ENCODE assay signal across 24 cellular contexts in the genomic region with DNA sequence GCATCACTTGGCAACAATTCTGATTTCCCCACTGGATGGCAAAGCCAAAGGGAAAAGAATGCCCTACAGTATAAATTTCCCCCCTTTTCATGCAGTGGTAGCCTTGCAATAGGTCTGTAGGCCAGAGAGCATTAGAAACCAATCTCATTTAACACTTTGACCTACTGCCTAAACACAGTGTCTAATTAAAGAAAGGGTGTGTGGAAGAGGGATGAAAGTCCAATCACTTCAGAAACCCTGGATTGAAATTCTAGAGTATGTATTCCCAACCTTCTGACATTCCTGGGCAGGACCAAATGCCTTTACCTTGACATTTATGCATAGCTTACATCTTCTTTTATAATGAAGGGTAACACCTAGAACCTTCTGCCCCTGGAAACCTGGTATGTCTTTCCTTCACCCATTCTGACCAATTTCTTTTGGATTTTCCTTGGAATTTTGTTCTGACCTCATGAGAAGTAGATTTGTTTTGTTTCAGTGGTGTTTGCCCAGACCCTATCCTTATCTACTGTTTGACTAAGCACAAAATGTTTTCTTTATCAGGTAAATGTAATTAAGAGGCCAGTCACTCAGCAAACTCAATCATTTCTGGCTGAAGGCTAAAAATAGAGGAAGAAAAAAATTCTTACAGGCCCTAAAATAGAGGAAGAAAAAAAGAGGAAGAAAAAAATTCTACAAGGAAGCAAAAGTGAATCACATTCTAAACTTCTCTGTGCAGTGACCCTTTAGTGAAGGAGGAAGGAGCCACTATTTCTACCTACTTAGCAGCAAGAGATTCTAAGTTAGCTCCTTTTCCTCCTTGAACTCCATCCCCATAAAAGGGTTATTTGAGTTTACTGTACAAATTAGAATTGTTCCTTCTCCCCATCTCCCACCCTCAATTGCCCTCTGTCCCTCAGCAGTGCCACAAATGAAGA.
DNase-seq lines count a peak whose midpoint lies in the region; ATAC-seq and TF ChIP-seq lines count a peak whose summit lies in the region.
"Had no signal": no experiment of that assay in that cellular context is flagged by ENCODE, and none has a peak within 500 bp of the region (broad histone marks: within the 10 kb centered on the region; RNA-seq: fewer than 3 reads in every experiment).

No MANE protein-coding gene starts in this region.

- no peak overlapping the region for H3K9ac ChIP-seq in SK-N-SH

- DNase-seq in cardiac muscle cell (ENCODE audit: low read depth in 1 of 2, low spot score in 1 of 2) = no peak
- no peak for DNase-seq in right atrium auricular region (ENCODE audit: low spot score)
- no peak for DNase-seq in SK-N-SH
- no peak for DNase-seq in left colon
- no peak for DNase-seq in testis
- no peak for DNase-seq in HT-29 (ENCODE audit: low spot score)
- DNase-seq: activated naive CD8-positive, alpha-beta T cell treated with anti-CD3 and anti-CD28 coated beads, Interleukin-2, amount 10 ng/mL, durations not matched to agents 7 days and 5 days; CD4-positive, CD25-positive, alpha-beta regulatory T cell; cortex of kidney; DMS153; lower lobe of right lung; NCI-H1105; NCI-H2081 treated with DMSO at 0.1 percent for 48 hours; NCI-H510A treated with DMSO at 0.1 percent for 48 hours; nucleus accumbens; PC-3; stimulated activated naive CD4-positive, alpha-beta T cell treated with Interleukin-2 at 50 U/mL for 16 hours; T-helper 9 cell had no signal

- H3K4me2 ChIP-seq in SK-N-SH = no peak overlapping the region

- no peaks in the 10 kb centered on the region for H3K79me2 ChIP-seq in SK-N-SH (ENCODE audit: insufficient read depth)

- H3K27me3 ChIP-seq in cardiac muscle cell = no peaks in the 10 kb centered on the region
- H3K27me3 ChIP-seq in right atrium auricular region = no peaks in the 10 kb centered on the region
- no peaks in the 10 kb centered on the region for H3K27me3 ChIP-seq in SK-N-SH (ENCODE audit: insufficient read depth)
- H3K27me3 ChIP-seq in testis = no peaks in the 10 kb centered on the region
- H3K27me3 ChIP-seq: SJSA1, tibial nerve had no signal

- no peak for TF ChIP-seq EP300 in SK-N-SH (IDR thresholded peaks at IDR 0.05; ENCODE audit: borderline replicate concordance in 1 of 2, low read depth in 1 of 2, low read length in 1 of 2)

- no peaks in the 10 kb centered on the region for H3K9me3 ChIP-seq in cardiac muscle cell (ENCODE audit: low read depth)
- peaks cover 0 to 19% of the 10 kb centered on the region in 2 donors for H3K9me3 ChIP-seq in right atrium auricular region
- peaks cover 2% of the 10 kb centered on the region; the same call in 1 of the 2 replicates for H3K9me3 ChIP-seq in SK-N-SH
- H3K9me3 ChIP-seq in testis = no peaks in the 10 kb centered on the region

- H4K20me1 ChIP-seq in SK-N-SH (ENCODE audit: insufficient read depth) = no peaks in the 10 kb centered on the region

- H3K27ac ChIP-seq in cardiac muscle cell = peak overlapping the region; percentile 31
- no peak overlapping the region for H3K27ac ChIP-seq in right atrium auricular region
- no peak overlapping the region for H3K27ac ChIP-seq in SK-N-SH (ENCODE audit: low read depth in 2 of 2, low read length in 1 of 2)
- H3K27ac ChIP-seq in testis = no peak overlapping the region
- H3K27ac ChIP-seq: lower lobe of right lung, SJSA1, tibial nerve had no signal

- TF ChIP-seq CTCF in cardiac muscle cell (IDR thresholded peaks at IDR 0.05; ENCODE audit: low read depth, low read length) (no peak), right atrium auricular region (IDR thresholded peaks at IDR 0.05) (no peak), SK-N-SH (IDR thresholded peaks at IDR 0.05) (no peak), testis (IDR thresholded peaks at IDR 0.05) (no peak)

- H3K4me1 ChIP-seq in cardiac muscle cell (ENCODE audit: low read depth) = peaks cover 13% of the 10 kb centered on the region
- H3K4me1 ChIP-seq in right atrium auricular region = no peaks in the 10 kb centered on the region
- no peaks in the 10 kb centered on the region; a peak in 1 of 4 replicates for H3K4me1 ChIP-seq in SK-N-SH (ENCODE audit: control insufficient read depth in 1 of 2, insufficient read depth in 2 of 2, low read depth in 1 of 2, low read length in 1 of 2)
- no peaks in the 10 kb centered on the region for H3K4me1 ChIP-seq in testis
- H3K4me1 ChIP-seq: lower lobe of right lung, SJSA1, tibial nerve had no signal

- H3K36me3 ChIP-seq in cardiac muscle cell (no peaks in the 10 kb centered on the region), right atrium auricular region (no peaks in the 10 kb centered on the region), SK-N-SH (replicated peaks in 1 of 2; ENCODE audit: control insufficient read depth in 1 of 2, insufficient read depth in 2 of 2, low read length in 1 of 2) (no peaks in the 10 kb centered on the region), testis (ENCODE audit: low read depth, missing control alignments) (no peaks in the 10 kb centered on the region)
- H3K36me3 ChIP-seq: lower lobe of right lung, SJSA1, tibial nerve had no signal

- no peak overlapping the region for H3K4me3 ChIP-seq in cardiac muscle cell
- H3K4me3 ChIP-seq in right atrium auricular region = no peak overlapping the region
- H3K4me3 ChIP-seq in SK-N-SH (ENCODE audit: low read depth in 2 of 2, low read length in 1 of 2) = no peak overlapping the region
- no peak overlapping the region for H3K4me3 ChIP-seq in testis
- H3K4me3 ChIP-seq: lower lobe of right lung, SJSA1, tibial nerve had no signal

- no peak for TF ChIP-seq RAD21 in SK-N-SH (IDR thresholded peaks at IDR 0.05; ENCODE audit: low read length)

- POLR2A ChIA-PET in SK-N-SH (lab: Yijun Ruan, JAX) = no interaction called here

- ATAC-seq in left colon = peak; percentile 61
- no peak for ATAC-seq in HG03571 (IDR thresholded peaks at IDR 0.05; ENCODE audit: unreplicated experiment)
- no peak for ATAC-seq in HG03139 (IDR thresholded peaks at IDR 0.05; ENCODE audit: unreplicated experiment)
- ATAC-seq: HCT116, PC-3, sciatic nerve had no signal

- no peak for TF ChIP-seq POLR2A in testis (IDR thresholded peaks at IDR 0.05)

- intact Hi-C loops in left colon (cut with DNase I, micrococcal nuclease) (no loop called here), testis (cut with DNase I; ENCODE audit: low total_unique reads) (no loop called here)

- H3F3A ChIP-seq in SK-N-SH (replicated peaks; ENCODE audit: insufficient read depth) = no peaks in the 10 kb centered on the region

- no peak overlapping the region for H2AFZ ChIP-seq in SK-N-SH (ENCODE audit: low read depth)

- no peaks in the 10 kb centered on the region for H3K9me2 ChIP-seq in SK-N-SH

- CTCF ChIA-PET in SK-N-SH (lab: Yijun Ruan, JAX) = interaction anchor here (1.4 kb wide), 1 partner anchor 11 kb away, joined by 3 read pairs; no protein-coding TSS in a partner anchor

TF ChIP-seq in SK-N-SH, 30 proteins besides CTCF, POLR2A, EP300 and RAD21:
- peak; percentile 25; the same call in 1 of the 2 replicates for TF ChIP-seq GATA2 (CRISPR knock-in tag; IDR thresholded peaks at IDR 0.05)
- TF ChIP-seq NRF1 (IDR thresholded peaks at IDR 0.05; ENCODE audit: low read depth, low read length) = no peak
TF ChIP-seq in SK-N-SH: peak in this region for 1.
